In the genomic region with DNA sequence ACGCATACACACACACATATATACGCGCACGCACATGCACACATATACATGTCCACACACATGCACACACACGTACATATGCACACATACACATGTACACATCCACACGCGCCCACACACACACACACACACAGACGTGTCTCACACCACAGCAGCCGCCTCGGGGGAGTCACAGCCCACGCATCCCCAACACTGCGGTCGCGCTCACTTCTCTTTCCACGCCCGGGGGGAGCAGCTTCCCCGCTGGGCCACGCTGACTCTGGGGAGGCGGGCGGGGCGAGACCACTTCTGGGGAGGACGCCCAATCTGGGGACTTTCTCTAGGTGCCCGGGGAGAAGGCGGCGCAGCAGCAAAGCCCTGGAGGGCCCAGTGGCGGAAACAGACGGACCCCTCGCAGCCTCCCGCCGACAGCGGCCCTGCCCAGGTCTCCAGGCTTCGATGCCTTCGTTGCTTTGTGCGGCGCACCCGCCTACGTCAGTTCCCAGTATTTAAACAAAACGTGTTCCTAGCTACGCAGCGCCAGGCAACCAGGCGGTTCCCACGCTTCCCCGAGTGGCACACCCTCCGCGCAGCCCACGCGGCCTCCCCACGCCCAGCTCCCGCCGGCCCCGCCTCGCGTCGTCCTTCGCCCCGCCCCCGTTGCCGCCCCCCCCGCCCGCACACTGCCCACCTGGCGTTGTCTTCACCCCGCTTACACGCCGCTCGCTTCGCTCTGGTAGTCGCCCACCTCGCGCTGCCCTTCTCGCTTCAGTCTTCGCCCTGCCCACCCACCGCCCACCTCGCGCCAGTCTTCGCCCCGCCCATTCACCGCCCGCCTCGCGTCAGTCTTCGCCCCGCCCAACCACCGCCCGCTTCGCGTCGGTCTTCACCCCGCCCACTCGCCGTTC, we compare ENCODE assay signal across 8 cellular contexts. TPM values are rescaled to one million over a fixed set of nuclear protein-coding genes. Genes with fewer than 3 reads are reported as not detected.
DNase-seq lines count a peak whose midpoint lies in the region; ATAC-seq and TF ChIP-seq lines count a peak whose summit lies in the region.

No MANE protein-coding gene starts in this region.

- peaks cover 8% of the 10 kb centered on the region for H3K4me1 ChIP-seq in psoas muscle

- WGBS in psoas muscle, 3 donors: 3 to 9% (median 7%) methylated on average over 52 to 90 of the region's 90 CpGs

- H3K36me3 ChIP-seq in psoas muscle (ENCODE audit: insufficient read depth in 1 of 2, low read depth in 1 of 2): peaks cover 0 to 18% of the 10 kb centered on the region in 2 donors

- DNase-seq in NOMO-1 (lab: John Stamatoyannopoulos, UW; ENCODE audit: unreplicated experiment in 2 of 2) (peak; percentile 95 to 97), activated gamma-delta T cell (lab: John Stamatoyannopoulos, UW) (peak; percentile 69), head of caudate nucleus (peak in 32 of 42 donors; percentile 31 to 92 (median 80)), psoas muscle (no peak), medulla oblongata (ENCODE audit: extremely low spot score) (no peak), NCI-H1694 treated with DMSO at 0.1 percent for 48 hours (lab: John Stamatoyannopoulos, UW) (no peak)

- no peaks in the 10 kb centered on the region for H3K27me3 ChIP-seq in psoas muscle (ENCODE audit: insufficient read depth in 3 of 3, low read length in 2 of 3)

- intact Hi-C loops in head of caudate nucleus (cut with DNase I) (loop anchor here (5.0 to 10.0 kb wide), 3 partner anchors 46 to 356 kb away; partner anchors contain the start of genes CTDP1 and TXNL4A), psoas muscle (cut with DNase I) (loop anchor here (1.0 to 10.0 kb wide), 4 partner anchors 45 to 639 kb away; partner anchors contain the start of genes TXNL4A (in 2 of the 2) and NFATC1 (in 1 of the 2))

- H3K9me3 ChIP-seq in psoas muscle: peaks cover 17% of the 10 kb centered on the region

- peak overlapping the region; percentile 91 for H3K27ac ChIP-seq in psoas muscle

- peak overlapping the region; percentile 97 for H3K4me3 ChIP-seq in psoas muscle

- ATAC-seq in GM18499 (IDR thresholded peaks at IDR 0.05; ENCODE audit: insufficient read depth, unreplicated experiment) (peak; percentile 38), HG02642 (IDR thresholded peaks at IDR 0.05; ENCODE audit: poor library complexity, unreplicated experiment) (peak; percentile 51), psoas muscle (peak in 3 of 4 donors; percentile 0 to 71 (median 59))

- TF ChIP-seq CTCF in psoas muscle (IDR thresholded peaks at IDR 0.05): no peak

RNA-seq across cellular contexts. Expression of gene RBFA, which starts 0.8 kb away (rescaled TPM):
- 10 to 100 TPM; 17.9 to 29.0 (median 19.0) TPM for total RNA-seq in psoas muscle
- 10 to 100 TPM; 19.1 to 25.0 (median 20.0) TPM for polyA plus RNA-seq in psoas muscle

RNA-seq across cellular contexts. Expression of gene TXNL4A, which starts 45.1 kb away (rescaled TPM):
- total RNA-seq in psoas muscle: 100 to 1,000 TPM in 3 of 4 donors, 10 to 100 TPM in 1; 81.5 to 147 (median 108) TPM
- polyA plus RNA-seq in psoas muscle: 100 to 1,000 TPM; 111 to 217 (median 150) TPM

Comparison
In these comparisons a context has a peak if more than half of its experiments do, and no peak if none do; other contexts are left out.
1. DNase-seq: peak in NOMO-1 (2 of 2), activated gamma-delta T cell (single experiment) and head of caudate nucleus (32 of 42); none in psoas muscle (0 of 2), medulla oblongata (single experiment) and NCI-H1694 treated with DMSO at 0.1 percent for 48 hours (single experiment).
2. Peak in every context shown above with its lines, with median percentiles within 50 percentile points of each other: ATAC-seq.